In genomic region chr2:195672674-195673073, GRCh38 we compare ENCODE assay signal across 13 cellular contexts. TPM values are rescaled to one million over a fixed set of nuclear protein-coding genes. Genes with fewer than 3 reads are reported as not detected.
DNase-seq lines count a peak whose midpoint lies in the region; ATAC-seq, FAIRE-seq and TF ChIP-seq lines count a peak whose summit lies in the region.
"Had no signal": no experiment of that assay in that cellular context is flagged by ENCODE, and none has a peak within 500 bp of the region (broad histone marks: within the 10 kb centered on the region; RNA-seq: fewer than 3 reads in every experiment).

No MANE protein-coding gene starts in this region.

- no peak overlapping the region for H3K27ac ChIP-seq in MM.1S (ENCODE audit: low read length)
- H3K27ac ChIP-seq in H1 (ENCODE audit: low read depth, low read length) = no peak overlapping the region
- no peak overlapping the region for H3K27ac ChIP-seq in transverse colon
- H3K27ac ChIP-seq: parathyroid adenoma, thoracic aorta had no signal

- H3K14ac ChIP-seq in H1 (ENCODE audit: insufficient read length) = no peak overlapping the region

- H3F3A ChIP-seq in MM.1S (ENCODE audit: insufficient read depth, low read length) = no peaks in the 10 kb centered on the region

- TF ChIP-seq POLR2A in H1 (IDR thresholded peaks at IDR 0.05; ENCODE audit: control extremely low read depth in 1 of 2, low read depth in 2 of 2, low read length in 2 of 2) = no peak
- TF ChIP-seq POLR2A in transverse colon (IDR thresholded peaks at IDR 0.05) = no peak

- no peak for DNase-seq in activated CD8-positive, alpha-beta T cell treated with anti-CD3 and anti-CD28 coated beads for 36 hours
- no peak for DNase-seq in activated CD8-positive, alpha-beta T cell treated with anti-CD3 and anti-CD28 coated beads, Interleukin-2, amount 10 ng/mL, durations not matched to agents 7 days and 5 days
- DNase-seq in MM.1S (no peak), H1 (ENCODE audit: low read depth in 1 of 2, low spot score in 2 of 2) (no peak), transverse colon (no peak), putamen (ENCODE audit: low spot score) (no peak), frontal cortex (ENCODE audit: low spot score in 2 of 2) (no peak)
- DNase-seq in stimulated activated CD4-positive, alpha-beta T cell treated with anti-CD3 and anti-CD28 coated beads, Interleukin-15, amount 100 ng/mL, for 24 hours = no peak
- DNase-seq: DMS153, NCI-H1930 had no signal

- peak; percentile 47 for ATAC-seq in activated CD8-positive, alpha-beta T cell treated with anti-CD3 and anti-CD28 coated beads for 36 hours
- no peak for ATAC-seq in activated CD8-positive, alpha-beta T cell treated with anti-CD3 and anti-CD28 coated beads, Interleukin-2, amount 10 ng/mL, durations not matched to agents 7 days and 5 days

- H3K23me2 ChIP-seq in H1 (ENCODE audit: low read depth, low read length) = no peaks in the 10 kb centered on the region

- no peak overlapping the region for H3K4ac ChIP-seq in H1 (replicated peaks; ENCODE audit: insufficient read length, low read depth, low read length)

- no peaks in the 10 kb centered on the region for H3K9me2 ChIP-seq in MM.1S (replicated peaks; ENCODE audit: insufficient read depth, low read length)

- H2BK15ac ChIP-seq in H1 (ENCODE audit: low read length) = no peak overlapping the region

- H3K36me3 Mint-ChIP-seq in activated CD8-positive, alpha-beta T cell treated with anti-CD3 and anti-CD28 coated beads for 36 hours (ENCODE audit: low read depth) = peaks cover 7% of the 10 kb centered on the region
- peaks cover 9% of the 10 kb centered on the region for H3K36me3 Mint-ChIP-seq in activated CD8-positive, alpha-beta T cell treated with anti-CD3 and anti-CD28 coated beads, Interleukin-2, amount 10 ng/mL, durations not matched to agents 7 days and 5 days (ENCODE audit: low read depth)

- 84% methylated on average over 4 of the region's 4 CpGs; no CpG with 5 or more reads in 1 of the 2 experiments for WGBS in H1 (ENCODE audit: extremely low coverage in 1 of 2, insufficient coverage in 1 of 2, insufficient read length in 1 of 2, insufficient replicate concordance in 2 of 2, low coverage in 1 of 2, low lambda C conversion rate in 2 of 2, missing lambda C conversion rate in 1 of 2), 2 experiments
- whole genome bisulfite sequencing in transverse colon (ENCODE audit: low coverage in 1 of 2), 2 donors = 89 to 97% methylated on average over 4 of the region's 4 CpGs

- peaks cover 3% of the 10 kb centered on the region for H3K9me3 Mint-ChIP-seq in activated CD8-positive, alpha-beta T cell treated with anti-CD3 and anti-CD28 coated beads for 36 hours
- H3K9me3 Mint-ChIP-seq in activated CD8-positive, alpha-beta T cell treated with anti-CD3 and anti-CD28 coated beads, Interleukin-2, amount 10 ng/mL, durations not matched to agents 7 days and 5 days (ENCODE audit: insufficient read depth) = no peaks in the 10 kb centered on the region

- no peak overlapping the region for H2BK5ac ChIP-seq in H1 (ENCODE audit: low read depth, low read length)

- H3K56ac ChIP-seq in H1 (replicated peaks; ENCODE audit: insufficient read length, low read depth, low read length) = no peak overlapping the region

- peaks cover 6% of the 10 kb centered on the region; the same call in 1 of the 2 replicates for H3K79me1 ChIP-seq in H1 (ENCODE audit: low read depth, low read length)

- H3K18ac ChIP-seq in H1 (ENCODE audit: extremely low read depth, low read length) = no peak overlapping the region

- POLR2A ChIA-PET in activated CD8-positive, alpha-beta T cell treated with anti-CD3 and anti-CD28 coated beads for 36 hours (lab: Charles Lee) = interaction anchor here (0.6 to 0.7 kb wide), 2 partner anchors 12 to 308 kb away, joined by 3 to 4 read pairs; no protein-coding TSS in a partner anchor
- POLR2A ChIA-PET in activated CD8-positive, alpha-beta T cell treated with anti-CD3 and anti-CD28 coated beads, Interleukin-2, amount 10 ng/mL, durations not matched to agents 7 days and 5 days (lab: Charles Lee) = interaction anchor here (1.1 kb wide), 1 partner anchor 139 kb away, joined by 3 read pairs; no protein-coding TSS in a partner anchor
- POLR2A ChIA-PET in H1 (lab: Charles Lee; ENCODE audit: partially characterized antibody) = interaction anchor here (0.7 to 1.2 kb wide), 5 partner anchors 12 to 151 kb away, joined by 3 to 6 read pairs (median 3); partner anchors contain the start of gene SLC39A10

- in situ Hi-C loops in transverse colon (cut with MboI; ENCODE audit: low pct_ligation_motif_present in 1 of 4, low pct_unique_long_range_greater_than_20kb in 1 of 4, low sequenced_read_pairs in 3 of 4) = loop anchor here (25.0 kb wide), 1 partner anchor 390 kb away; the partner anchor contains the start of gene DNAH7 (in 4 of the 4)

- H3K4me1 ChIP-seq in MM.1S (ENCODE audit: low read length) = no peaks in the 10 kb centered on the region
- H3K4me1 ChIP-seq in H1 (replicated peaks in 1 of 4; ENCODE audit: control insufficient read depth in 3 of 4, insufficient read depth in 4 of 4, low read length in 3 of 4) = peaks cover 0 to 2% (median 0%) of the 10 kb centered on the region in 4 experiments; a peak in 1 of 7 replicates
- peaks cover 0 to 8% (median under 1%) of the 10 kb centered on the region in 4 donors for H3K4me1 ChIP-seq in transverse colon
- H3K4me1 ChIP-seq: parathyroid adenoma had no signal

- H3K9ac ChIP-seq in MM.1S (ENCODE audit: low read length) = no peak overlapping the region
- no peak overlapping the region for H3K9ac ChIP-seq in H1 (replicated peaks in 1 of 4; ENCODE audit: extremely low read depth in 1 of 4, low read depth in 3 of 4, low read length in 3 of 4)
- H3K9ac ChIP-seq: parathyroid adenoma had no signal

- H2BK120ac ChIP-seq in H1 (replicated peaks; ENCODE audit: low read depth, low read length) = no peak overlapping the region

- H4K8ac ChIP-seq in H1 (ENCODE audit: extremely low read depth, insufficient read depth, low read length) = no peak overlapping the region

- H4K5ac ChIP-seq in H1 (ENCODE audit: insufficient read length, low read depth, low read length) = no peak overlapping the region

- H4K91ac ChIP-seq in H1 (replicated peaks; ENCODE audit: insufficient read length, low read length) = no peak overlapping the region

- peak in 1 of 2 experiments; percentile 27; a peak in 3 of 4 replicates for TF ChIP-seq RAD21 in H1 (IDR thresholded peaks at IDR 0.05 in 1 of 2, conservative IDR thresholded peaks at IDR 0.05 in 1 of 2; ENCODE audit: low read depth in 2 of 2, low read length in 2 of 2)

- no peaks in the 10 kb centered on the region for H3K9me3 ChIP-seq in MM.1S (replicated peaks; ENCODE audit: insufficient read depth, low read length)
- H3K9me3 ChIP-seq in H1 (ENCODE audit: insufficient read depth in 2 of 2, low read depth in 1 of 2, low read length in 1 of 2) = no peaks in the 10 kb centered on the region
- no peaks in the 10 kb centered on the region for H3K9me3 ChIP-seq in transverse colon
- H3K9me3 ChIP-seq: thoracic aorta had no signal

- H2AK5ac ChIP-seq in H1 (ENCODE audit: low read depth, low read length) = no peak overlapping the region

- no peak overlapping the region for H3K23ac ChIP-seq in H1 (ENCODE audit: insufficient read length)

- H3K4me2 ChIP-seq in MM.1S (ENCODE audit: low read depth, low read length) (no peak overlapping the region), H1 (ENCODE audit: insufficient read depth in 1 of 2, low read depth in 2 of 2, low read length in 2 of 2) (no peak overlapping the region)

- H3K4me1 Mint-ChIP-seq in activated CD8-positive, alpha-beta T cell treated with anti-CD3 and anti-CD28 coated beads for 36 hours (ENCODE audit: low read depth) = peaks cover 19% of the 10 kb centered on the region
- peaks cover 8% of the 10 kb centered on the region for H3K4me1 Mint-ChIP-seq in activated CD8-positive, alpha-beta T cell treated with anti-CD3 and anti-CD28 coated beads, Interleukin-2, amount 10 ng/mL, durations not matched to agents 7 days and 5 days (ENCODE audit: low read depth)

- CTCF ChIA-PET in activated CD8-positive, alpha-beta T cell treated with anti-CD3 and anti-CD28 coated beads for 36 hours (lab: Charles Lee) = interaction anchor here (0.6 to 5.3 kb wide), 8 partner anchors 10 to 395 kb away, joined by 3 to 25 read pairs (median 3); partner anchors contain the start of gene DNAH7
- CTCF ChIA-PET in activated CD8-positive, alpha-beta T cell treated with anti-CD3 and anti-CD28 coated beads, Interleukin-2, amount 10 ng/mL, durations not matched to agents 7 days and 5 days (lab: Charles Lee) = interaction anchor here (0.7 to 4.0 kb wide), 4 partner anchors 12 to 781 kb away, joined by 3 to 13 read pairs (median 4); no protein-coding TSS in a partner anchor
- CTCF ChIA-PET in H1 (lab: Charles Lee; ENCODE audit: partially characterized antibody) = interaction anchor here (0.6 to 4.3 kb wide), 33 partner anchors 8 to 665 kb away, joined by 3 to 26 read pairs (median 5); partner anchors contain the start of gene DNAH7

- TF ChIP-seq EP300 in H1 (IDR thresholded peaks at IDR 0.05; ENCODE audit: borderline replicate concordance in 1 of 2, low read depth in 2 of 2, low read length in 2 of 2) (no peak), transverse colon (IDR thresholded peaks at IDR 0.05; ENCODE audit: low read depth) (no peak)

- H3K27me3 ChIP-seq in MM.1S (replicated peaks; ENCODE audit: insufficient read depth, low read length) (no peaks in the 10 kb centered on the region), H1 (replicated peaks in 1 of 4; ENCODE audit: control insufficient read depth in 3 of 4, extremely low read depth in 1 of 4, insufficient read depth in 3 of 4, low read length in 3 of 4) (no peaks in the 10 kb centered on the region), transverse colon (no peaks in the 10 kb centered on the region)

- H4K20me1 ChIP-seq in MM.1S (ENCODE audit: insufficient read depth, low read length) (no peaks in the 10 kb centered on the region), H1 (replicated peaks in 1 of 2; ENCODE audit: control insufficient read depth in 1 of 2, insufficient read depth in 2 of 2, low read length in 2 of 2) (peaks cover 4 to 8% of the 10 kb centered on the region in 2 experiments)

- H3K4me3 Mint-ChIP-seq in activated CD8-positive, alpha-beta T cell treated with anti-CD3 and anti-CD28 coated beads for 36 hours = no peak overlapping the region
- H3K4me3 Mint-ChIP-seq in activated CD8-positive, alpha-beta T cell treated with anti-CD3 and anti-CD28 coated beads, Interleukin-2, amount 10 ng/mL, durations not matched to agents 7 days and 5 days = no peak overlapping the region

- no peaks in the 10 kb centered on the region for H3K27me3 Mint-ChIP-seq in activated CD8-positive, alpha-beta T cell treated with anti-CD3 and anti-CD28 coated beads for 36 hours
- no peaks in the 10 kb centered on the region for H3K27me3 Mint-ChIP-seq in activated CD8-positive, alpha-beta T cell treated with anti-CD3 and anti-CD28 coated beads, Interleukin-2, amount 10 ng/mL, durations not matched to agents 7 days and 5 days (ENCODE audit: low read depth)

- no peak for TF ChIP-seq CTCF in activated CD8-positive, alpha-beta T cell treated with anti-CD3 and anti-CD28 coated beads for 36 hours (IDR thresholded peaks at IDR 0.05)
- TF ChIP-seq CTCF in MM.1S (IDR thresholded peaks at IDR 0.05; ENCODE audit: low read length) (peak; percentile 36), H1 (IDR thresholded peaks at IDR 0.05; ENCODE audit: control extremely low read depth in 1 of 3, insufficient read depth in 1 of 3, low read depth in 1 of 3, low read length in 3 of 3) (peak in 1 of 3 experiments; percentile 60; a peak in 2 of 4 replicates), transverse colon (IDR thresholded peaks at IDR 0.05) (peak in 4 of 5 experiments; percentile 12 to 32 (median 20))

- FAIRE-seq in H1 (lab: Jason Lieb, UNC) = no peak
- no peak for FAIRE-seq in frontal cortex (lab: Jason Lieb, UNC)
- FAIRE-seq: GM12891 had no signal

- H3K79me2 ChIP-seq in MM.1S (ENCODE audit: low read length) = no peaks in the 10 kb centered on the region
- H3K79me2 ChIP-seq in H1 (ENCODE audit: control insufficient read depth in 1 of 2, insufficient read depth in 2 of 2, low read length in 2 of 2) = peaks cover 14 to 97% of the 10 kb centered on the region in 2 experiments
- H3K79me2 ChIP-seq: parathyroid adenoma had no signal

- H2AFZ ChIP-seq in MM.1S (ENCODE audit: low read length) = no peak overlapping the region
- H2AFZ ChIP-seq in H1 (ENCODE audit: low read length) = no peak overlapping the region
- H2AFZ ChIP-seq: parathyroid adenoma had no signal

- H3K27ac Mint-ChIP-seq in activated CD8-positive, alpha-beta T cell treated with anti-CD3 and anti-CD28 coated beads for 36 hours = no peak overlapping the region
- H3K27ac Mint-ChIP-seq in activated CD8-positive, alpha-beta T cell treated with anti-CD3 and anti-CD28 coated beads, Interleukin-2, amount 10 ng/mL, durations not matched to agents 7 days and 5 days = no peak overlapping the region

- H2BK12ac ChIP-seq in H1 (ENCODE audit: low read depth, low read length) = no peak overlapping the region

- H3K4me3 ChIP-seq in MM.1S (ENCODE audit: low read length) = no peak overlapping the region
- H3K4me3 ChIP-seq in H1 (ENCODE audit: extremely low read depth in 1 of 4, insufficient read depth in 2 of 4, low read depth in 3 of 4, low read length in 4 of 4) = no peak overlapping the region
- no peak overlapping the region for H3K4me3 ChIP-seq in transverse colon
- H3K4me3 ChIP-seq: thoracic aorta had no signal

- no peak overlapping the region for H2BK20ac ChIP-seq in H1 (ENCODE audit: low read length)

- H3K36me3 ChIP-seq in MM.1S (replicated peaks; ENCODE audit: insufficient read depth, low read length) (no peaks in the 10 kb centered on the region), H1 (ENCODE audit: control insufficient read depth in 2 of 4, insufficient read depth in 4 of 4, low read length in 3 of 4) (peaks cover 0 to 5% (median 0%) of the 10 kb centered on the region in 4 experiments; a peak in 2 of 8 replicates), transverse colon (no peaks in the 10 kb centered on the region)
- H3K36me3 ChIP-seq: thoracic aorta had no signal

- intact Hi-C loops in activated CD8-positive, alpha-beta T cell treated with anti-CD3 and anti-CD28 coated beads for 36 hours (cut with micrococcal nuclease) = no loop called here
- intact Hi-C loops in transverse colon (cut with DNase I; ENCODE audit: low total_unique reads) = no loop called here

RNA-seq across cellular contexts. Expression of gene SLC39A10, which starts 15.6 kb away (rescaled TPM):
- total RNA-seq in activated CD8-positive, alpha-beta T cell treated with anti-CD3 and anti-CD28 coated beads for 36 hours = 10 to 100 TPM; 25.6 to 25.8 TPM
- 10 to 100 TPM; 49.0 to 50.9 TPM for total RNA-seq in activated CD8-positive, alpha-beta T cell treated with anti-CD3 and anti-CD28 coated beads, Interleukin-2, amount 10 ng/mL, durations not matched to agents 7 days and 5 days
- 219 and 234 TPM in 2 replicates for total RNA-seq in H1 (2021; fragmentation: NEBNext Ultra II Directional; extraction: Animal tissue kit (Norgen Biotek cat#: 25700))
- 32.9 and 68.1 TPM in 2 replicates for polyA plus RNA-seq in H1 (2011; rRNA removed)
- 59.8 TPM for polyA plus RNA-seq in H1 (2011; cell fraction: cytosol; rRNA removed)
- 23.3 TPM for polyA plus RNA-seq in H1 (2011; cell fraction: nucleus; rRNA removed)
- polyA plus RNA-seq in H1 (2012, experiment 1 of 2) = 49.7 to 116 TPM (median 69.4 TPM) in 4 replicates
- 7.1 TPM for polyA plus RNA-seq in H1 (2012, experiment 2 of 2)
- 296 TPM for polyA plus RNA-seq in H1 (2013, experiment 1 of 2)
- polyA plus RNA-seq in H1 (2013, experiment 2 of 2) = 298 TPM
- 284 and 398 TPM in 2 replicates for polyA minus RNA-seq in H1 (2011; rRNA and poly(A)+ RNA removed)
- polyA minus RNA-seq in H1 (2011; cell fraction: cytosol; rRNA and poly(A)+ RNA removed) = 148 TPM
- 203 TPM for polyA minus RNA-seq in H1 (2011; cell fraction: nucleus; rRNA and poly(A)+ RNA removed)
- total RNA-seq in transverse colon = 10 to 100 TPM in 2 of 4 donors, 1 to 10 TPM in 2; 4.9 to 34.4 (median 12.4) TPM
- 172 TPM for total RNA-seq in frontal cortex
